1 cellular context compared by ENCODE assay signal in the genomic region with DNA sequence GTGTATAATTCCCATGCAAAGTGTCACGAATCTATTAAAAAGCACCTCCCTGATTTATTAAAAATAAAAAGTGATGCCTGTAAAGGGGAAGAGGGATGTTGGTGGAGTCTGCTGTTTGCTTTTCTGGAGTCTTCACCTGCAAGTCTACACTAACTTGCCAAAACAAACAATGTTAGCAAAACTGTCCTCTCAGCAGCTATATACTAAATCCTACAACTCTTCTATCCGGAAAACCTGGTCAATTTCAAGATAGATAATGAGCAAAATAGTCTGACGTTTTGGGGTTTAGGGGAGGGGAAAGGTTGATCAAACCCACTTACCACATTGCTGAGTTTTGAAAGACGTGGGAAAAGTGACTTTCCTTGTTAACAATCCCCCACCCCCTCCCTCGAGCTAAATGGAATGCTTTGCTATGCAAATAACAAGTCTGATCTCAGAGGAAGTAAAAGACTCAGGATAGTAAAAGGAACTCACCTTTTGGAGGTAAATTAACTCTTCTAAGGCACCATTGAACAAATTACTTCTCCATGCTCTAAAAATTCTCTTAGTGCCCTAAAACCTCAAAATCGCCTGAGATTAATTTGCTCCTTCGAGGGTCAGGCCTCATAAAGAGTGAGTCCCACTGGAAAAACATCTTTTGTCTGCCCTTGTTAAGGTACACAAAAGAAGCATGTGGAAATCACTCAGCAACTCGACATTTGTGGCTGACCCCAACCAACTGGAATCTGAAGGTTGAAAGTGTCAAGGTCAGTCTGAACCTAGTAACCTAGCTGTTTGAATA.
TF ChIP-seq lines count a peak whose summit lies in the region.

No MANE protein-coding gene starts in this region.

TF ChIP-seq in HepG2, 621 proteins besides CTCF, POLR2A, EP300 and RAD21 (continued from another document and continues in another):
- TF ChIP-seq, protein P1, sequence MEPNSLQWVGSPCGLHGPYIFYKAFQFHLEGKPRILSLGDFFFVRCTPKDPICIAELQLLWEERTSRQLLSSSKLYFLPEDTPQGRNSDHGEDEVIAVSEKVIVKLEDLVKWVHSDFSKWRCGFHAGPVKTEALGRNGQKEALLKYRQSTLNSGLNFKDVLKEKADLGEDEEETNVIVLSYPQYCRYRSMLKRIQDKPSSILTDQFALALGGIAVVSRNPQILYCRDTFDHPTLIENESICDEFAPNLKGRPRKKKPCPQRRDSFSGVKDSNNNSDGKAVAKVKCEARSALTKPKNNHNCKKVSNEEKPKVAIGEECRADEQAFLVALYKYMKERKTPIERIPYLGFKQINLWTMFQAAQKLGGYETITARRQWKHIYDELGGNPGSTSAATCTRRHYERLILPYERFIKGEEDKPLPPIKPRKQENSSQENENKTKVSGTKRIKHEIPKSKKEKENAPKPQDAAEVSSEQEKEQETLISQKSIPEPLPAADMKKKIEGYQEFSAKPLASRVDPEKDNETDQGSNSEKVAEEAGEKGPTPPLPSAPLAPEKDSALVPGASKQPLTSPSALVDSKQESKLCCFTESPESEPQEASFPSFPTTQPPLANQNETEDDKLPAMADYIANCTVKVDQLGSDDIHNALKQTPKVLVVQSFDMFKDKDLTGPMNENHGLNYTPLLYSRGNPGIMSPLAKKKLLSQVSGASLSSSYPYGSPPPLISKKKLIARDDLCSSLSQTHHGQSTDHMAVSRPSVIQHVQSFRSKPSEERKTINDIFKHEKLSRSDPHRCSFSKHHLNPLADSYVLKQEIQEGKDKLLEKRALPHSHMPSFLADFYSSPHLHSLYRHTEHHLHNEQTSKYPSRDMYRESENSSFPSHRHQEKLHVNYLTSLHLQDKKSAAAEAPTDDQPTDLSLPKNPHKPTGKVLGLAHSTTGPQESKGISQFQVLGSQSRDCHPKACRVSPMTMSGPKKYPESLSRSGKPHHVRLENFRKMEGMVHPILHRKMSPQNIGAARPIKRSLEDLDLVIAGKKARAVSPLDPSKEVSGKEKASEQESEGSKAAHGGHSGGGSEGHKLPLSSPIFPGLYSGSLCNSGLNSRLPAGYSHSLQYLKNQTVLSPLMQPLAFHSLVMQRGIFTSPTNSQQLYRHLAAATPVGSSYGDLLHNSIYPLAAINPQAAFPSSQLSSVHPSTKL (CRISPR knock-in tag; IDR thresholded peaks at IDR 0.05) = peak; percentile 92
- TF ChIP-seq, protein P2, sequence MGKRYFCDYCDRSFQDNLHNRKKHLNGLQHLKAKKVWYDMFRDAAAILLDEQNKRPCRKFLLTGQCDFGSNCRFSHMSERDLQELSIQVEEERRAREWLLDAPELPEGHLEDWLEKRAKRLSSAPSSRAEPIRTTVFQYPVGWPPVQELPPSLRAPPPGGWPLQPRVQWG (CRISPR knock-in tag; IDR thresholded peaks at IDR 0.05; ENCODE audit: borderline replicate concordance, low read depth) = no peak
- no peak for TF ChIP-seq SP4 (CRISPR knock-in tag; IDR thresholded peaks at IDR 0.05)
- TF ChIP-seq, protein P3, sequence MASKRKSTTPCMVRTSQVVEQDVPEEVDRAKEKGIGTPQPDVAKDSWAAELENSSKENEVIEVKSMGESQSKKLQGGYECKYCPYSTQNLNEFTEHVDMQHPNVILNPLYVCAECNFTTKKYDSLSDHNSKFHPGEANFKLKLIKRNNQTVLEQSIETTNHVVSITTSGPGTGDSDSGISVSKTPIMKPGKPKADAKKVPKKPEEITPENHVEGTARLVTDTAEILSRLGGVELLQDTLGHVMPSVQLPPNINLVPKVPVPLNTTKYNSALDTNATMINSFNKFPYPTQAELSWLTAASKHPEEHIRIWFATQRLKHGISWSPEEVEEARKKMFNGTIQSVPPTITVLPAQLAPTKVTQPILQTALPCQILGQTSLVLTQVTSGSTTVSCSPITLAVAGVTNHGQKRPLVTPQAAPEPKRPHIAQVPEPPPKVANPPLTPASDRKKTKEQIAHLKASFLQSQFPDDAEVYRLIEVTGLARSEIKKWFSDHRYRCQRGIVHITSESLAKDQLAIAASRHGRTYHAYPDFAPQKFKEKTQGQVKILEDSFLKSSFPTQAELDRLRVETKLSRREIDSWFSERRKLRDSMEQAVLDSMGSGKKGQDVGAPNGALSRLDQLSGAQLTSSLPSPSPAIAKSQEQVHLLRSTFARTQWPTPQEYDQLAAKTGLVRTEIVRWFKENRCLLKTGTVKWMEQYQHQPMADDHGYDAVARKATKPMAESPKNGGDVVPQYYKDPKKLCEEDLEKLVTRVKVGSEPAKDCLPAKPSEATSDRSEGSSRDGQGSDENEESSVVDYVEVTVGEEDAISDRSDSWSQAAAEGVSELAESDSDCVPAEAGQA (IDR thresholded peaks at IDR 0.05; ENCODE audit: low read depth) = no peak
- TF ChIP-seq, protein P3 (CRISPR knock-in tag; IDR thresholded peaks at IDR 0.05; ENCODE audit: borderline replicate concordance) = no peak
- TF ChIP-seq HOXA3 (CRISPR knock-in tag; IDR thresholded peaks at IDR 0.05) = peak; percentile 52; the same call in 1 of the 2 replicates
- no peak for TF ChIP-seq ZBTB1 (CRISPR knock-in tag; IDR thresholded peaks at IDR 0.05; ENCODE audit: borderline replicate concordance)
- TF ChIP-seq, protein P4, sequence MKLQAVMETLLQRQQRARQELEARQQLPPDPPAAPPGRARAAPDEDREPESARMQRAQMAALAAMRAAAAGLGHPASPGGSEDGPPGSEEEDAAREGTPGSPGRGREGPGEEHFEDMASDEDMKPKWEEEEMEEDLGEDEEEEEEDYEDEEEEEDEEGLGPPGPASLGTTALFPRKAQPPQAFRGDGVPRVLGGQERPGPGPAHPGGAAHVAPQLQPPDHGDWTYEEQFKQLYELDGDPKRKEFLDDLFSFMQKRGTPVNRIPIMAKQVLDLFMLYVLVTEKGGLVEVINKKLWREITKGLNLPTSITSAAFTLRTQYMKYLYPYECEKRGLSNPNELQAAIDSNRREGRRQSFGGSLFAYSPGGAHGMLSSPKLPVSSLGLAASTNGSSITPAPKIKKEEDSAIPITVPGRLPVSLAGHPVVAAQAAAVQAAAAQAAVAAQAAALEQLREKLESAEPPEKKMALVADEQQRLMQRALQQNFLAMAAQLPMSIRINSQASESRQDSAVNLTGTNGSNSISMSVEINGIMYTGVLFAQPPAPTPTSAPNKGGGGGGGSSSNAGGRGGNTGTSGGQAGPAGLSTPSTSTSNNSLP (IDR thresholded peaks at IDR 0.05; ENCODE audit: low read depth, low read length) = 0 out of 2 replicates have a peak, but pooled peaks have one; percentile 56
- no peak for TF ChIP-seq ZSCAN21 (CRISPR knock-in tag; IDR thresholded peaks at IDR 0.05; ENCODE audit: borderline replicate concordance)
- TF ChIP-seq ZNF678 (CRISPR knock-in tag; IDR thresholded peaks at IDR 0.05) = no peak
- no peak for TF ChIP-seq ZFP36L1 (CRISPR knock-in tag; IDR thresholded peaks at IDR 0.05)
- no peak for TF ChIP-seq ZNF496 (CRISPR knock-in tag; IDR thresholded peaks at IDR 0.05; ENCODE audit: insufficient replicate concordance)
- TF ChIP-seq, protein P5, sequence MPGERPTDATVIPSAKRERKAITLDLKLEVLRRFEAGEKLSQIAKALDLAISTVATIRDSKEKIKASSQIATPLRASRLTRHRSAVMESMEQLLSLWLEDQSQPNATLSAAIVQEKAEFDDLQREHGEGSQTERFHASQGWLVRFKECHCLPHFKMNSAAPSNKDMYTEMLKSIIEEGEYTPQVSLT (CRISPR knock-in tag; IDR thresholded peaks at IDR 0.05; ENCODE audit: borderline replicate concordance, low read depth) = no peak
- TF ChIP-seq, protein P6, sequence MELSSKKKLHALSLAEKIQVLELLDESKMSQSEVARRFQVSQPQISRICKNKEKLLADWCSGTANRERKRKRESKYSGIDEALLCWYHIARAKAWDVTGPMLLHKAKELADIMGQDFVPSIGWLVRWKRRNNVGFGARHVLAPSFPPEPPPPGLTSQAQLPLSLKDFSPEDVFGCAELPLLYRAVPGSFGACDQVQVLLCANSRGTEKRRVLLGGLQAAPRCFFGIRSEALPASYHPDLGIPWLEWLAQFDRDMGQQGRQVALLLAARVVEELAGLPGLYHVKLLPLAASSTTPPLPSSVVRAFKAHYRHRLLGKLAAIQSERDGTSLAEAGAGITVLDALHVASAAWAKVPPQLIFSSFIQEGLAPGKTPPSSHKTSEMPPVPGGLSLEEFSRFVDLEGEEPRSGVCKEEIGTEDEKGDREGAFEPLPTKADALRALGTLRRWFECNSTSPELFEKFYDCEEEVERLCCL (CRISPR knock-in tag; IDR thresholded peaks at IDR 0.05; ENCODE audit: borderline replicate concordance) = no peak
- no peak for TF ChIP-seq IRF2 (CRISPR knock-in tag; IDR thresholded peaks at IDR 0.05)
- TF ChIP-seq ZNF253 (CRISPR knock-in tag; IDR thresholded peaks at IDR 0.05; ENCODE audit: borderline replicate concordance) = no peak
- TF ChIP-seq PPARG (CRISPR knock-in tag; conservative IDR thresholded peaks at IDR 0.05) = 0 out of 2 replicates have a peak, but pooled peaks have one; percentile 3
- TF ChIP-seq XBP1 (CRISPR knock-in tag; IDR thresholded peaks at IDR 0.05) = no peak
- TF ChIP-seq, protein P7, sequence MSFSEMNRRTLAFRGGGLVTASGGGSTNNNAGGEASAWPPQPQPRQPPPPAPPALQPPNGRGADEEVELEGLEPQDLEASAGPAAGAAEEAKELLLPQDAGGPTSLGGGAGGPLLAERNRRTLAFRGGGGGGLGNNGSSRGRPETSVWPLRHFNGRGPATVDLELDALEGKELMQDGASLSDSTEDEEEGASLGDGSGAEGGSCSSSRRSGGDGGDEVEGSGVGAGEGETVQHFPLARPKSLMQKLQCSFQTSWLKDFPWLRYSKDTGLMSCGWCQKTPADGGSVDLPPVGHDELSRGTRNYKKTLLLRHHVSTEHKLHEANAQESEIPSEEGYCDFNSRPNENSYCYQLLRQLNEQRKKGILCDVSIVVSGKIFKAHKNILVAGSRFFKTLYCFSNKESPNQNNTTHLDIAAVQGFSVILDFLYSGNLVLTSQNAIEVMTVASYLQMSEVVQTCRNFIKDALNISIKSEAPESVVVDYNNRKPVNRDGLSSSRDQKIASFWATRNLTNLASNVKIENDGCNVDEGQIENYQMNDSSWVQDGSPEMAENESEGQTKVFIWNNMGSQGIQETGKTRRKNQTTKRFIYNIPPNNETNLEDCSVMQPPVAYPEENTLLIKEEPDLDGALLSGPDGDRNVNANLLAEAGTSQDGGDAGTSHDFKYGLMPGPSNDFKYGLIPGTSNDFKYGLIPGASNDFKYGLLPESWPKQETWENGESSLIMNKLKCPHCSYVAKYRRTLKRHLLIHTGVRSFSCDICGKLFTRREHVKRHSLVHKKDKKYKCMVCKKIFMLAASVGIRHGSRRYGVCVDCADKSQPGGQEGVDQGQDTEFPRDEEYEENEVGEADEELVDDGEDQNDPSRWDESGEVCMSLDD (CRISPR knock-in tag; IDR thresholded peaks at IDR 0.05; ENCODE audit: borderline replicate concordance) = no peak
- TF ChIP-seq JDP2 (CRISPR knock-in tag; IDR thresholded peaks at IDR 0.05; ENCODE audit: borderline replicate concordance) = no peak
- TF ChIP-seq, protein P8, sequence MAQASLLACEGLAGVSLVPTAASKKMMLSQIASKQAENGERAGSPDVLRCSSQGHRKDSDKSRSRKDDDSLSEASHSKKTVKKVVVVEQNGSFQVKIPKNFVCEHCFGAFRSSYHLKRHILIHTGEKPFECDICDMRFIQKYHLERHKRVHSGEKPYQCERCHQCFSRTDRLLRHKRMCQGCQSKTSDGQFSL (CRISPR knock-in tag; IDR thresholded peaks at IDR 0.05) = no peak
- no peak for TF ChIP-seq HNRNPH1 (optimal IDR thresholded peaks at IDR 0.05; ENCODE audit: low read depth, low read length)
- no peak for TF ChIP-seq ZNF34 (CRISPR knock-in tag; IDR thresholded peaks at IDR 0.05; ENCODE audit: borderline replicate concordance)
